In genomic region chr20:56358600-56359211, GRCh38 we compare ENCODE assay signal across 8 cellular contexts. TPM values are rescaled to one million over a fixed set of nuclear protein-coding genes. Genes with fewer than 3 reads are reported as not detected.
DNase-seq lines count a peak whose midpoint lies in the region; ATAC-seq, FAIRE-seq and TF ChIP-seq lines count a peak whose summit lies in the region.

Gene FAM210B (plus strand): TSS chr20:56358974. CDS start chr20:56359006, 32 bp downstream.

- DNase-seq in A549 (ENCODE audit: low read depth in 1 of 2, low spot score in 1 of 2) (peak; percentile 83 to 86), NCI-H2227 (lab: John Stamatoyannopoulos, UW; ENCODE audit: unreplicated experiment) (peak; percentile 95), cerebellar cortex (ENCODE audit: low spot score) (peak; percentile 89), islet precursor cell (peak; percentile 96)
- DNase-seq in activated CD4-positive, CD25-positive, alpha-beta regulatory T cell treated with anti-CD3 and anti-CD28 coated beads, Interleukin-2, amount 50 U/mL, for 72 hours, result peak; percentile 82
- DNase-seq in stimulated activated CD4-positive, alpha-beta T cell treated with anti-CD3 and anti-CD28 coated beads, Interleukin-12 subunit alpha, Interleukin-12 subunit beta, amount 100 ng/mL, for 4 hours, result peak; percentile 77

- ATAC-seq in A549, result peak; percentile 94 to 98
- ATAC-seq in GM18868 (IDR thresholded peaks at IDR 0.05; ENCODE audit: unreplicated experiment), result peak; percentile 97
- peak; percentile 96 for ATAC-seq in HG03108 (IDR thresholded peaks at IDR 0.05; ENCODE audit: unreplicated experiment)

- TF ChIP-seq CTCF in A549 (IDR thresholded peaks at IDR 0.05), result no peak

- no peak for FAIRE-seq in A549 (lab: Jason Lieb, UNC)

- peak within 1 kb of the TSS; percentile 80 for H3K4me3 ChIP-seq in A549

- TF ChIP-seq POLR2A in A549 (IDR thresholded peaks at IDR 0.05; ENCODE audit: low read length), result peak; percentile 65

- peak within 1 kb of the TSS; percentile 75 to 93 for H3K27ac ChIP-seq in A549

- no peaks in the 10 kb centered on the region for H3K4me1 ChIP-seq in A549

- peak within 1 kb of the TSS; percentile 72 for H3K4me2 ChIP-seq in A549

- CTCF ChIA-PET in A549 (lab: Yijun Ruan, JAX), result interaction anchor here (0.8 to 4.7 kb wide), 4 partner anchors 15 to 171 kb away, joined by 3 to 18 read pairs (median 4); no protein-coding TSS in a partner anchor

- TF ChIP-seq RAD21 in A549 (conservative IDR thresholded peaks at IDR 0.05 in 1 of 2, IDR thresholded peaks at IDR 0.05 in 1 of 2), result no peak

- WGBS in A549 (ENCODE audit: missing lambda C conversion rate), result 1% methylated on average over 5 of the region's 63 CpGs

- POLR2A ChIA-PET in A549 (lab: Yijun Ruan, JAX), result interaction anchor here (1.0 to 2.7 kb wide), 3 partner anchors 10 to 33 kb away, joined by 3 to 16 read pairs (median 5); partner anchors contain the start of genes AURKA and CSTF1

- no peaks in the 10 kb centered on the region for H3K9me3 ChIP-seq in A549

- no peak for TF ChIP-seq EP300 in A549 (IDR thresholded peaks at IDR 0.05)

TF ChIP-seq in A549, 52 proteins besides CTCF, POLR2A, EP300 and RAD21:
- TF ChIP-seq KDM5A (IDR thresholded peaks at IDR 0.05), result no peak
- TF ChIP-seq CHD2 (IDR thresholded peaks at IDR 0.05; ENCODE audit: low read length, partially characterized antibody), result no peak
- TF ChIP-seq ZFP36 (IDR thresholded peaks at IDR 0.05; ENCODE audit: borderline replicate concordance, partially characterized antibody), result no peak
- no peak for TF ChIP-seq PBX3 (IDR thresholded peaks at IDR 0.05)
- 0 out of 2 replicates have a peak, but pooled peaks have one; percentile 9 for TF ChIP-seq PHF8 (IDR thresholded peaks at IDR 0.05; ENCODE audit: borderline replicate concordance, low read depth)
- peak in 1 of 2 experiments; percentile 40; a peak in 1 of 5 replicates for TF ChIP-seq JUN (IDR thresholded peaks at IDR 0.05)
- TF ChIP-seq ATOH8 (CRISPR knock-in tag; IDR thresholded peaks at IDR 0.05; ENCODE audit: low read depth), result no peak

RNA-seq across cellular contexts. Expression of gene FAM210B, which starts in this region (rescaled TPM):
- polyA plus RNA-seq in A549 (2011; rRNA removed), result 12.9 and 13.1 TPM in 2 replicates
- polyA plus RNA-seq in A549 (2012; cell fraction: cytosol; rRNA removed), result 4.7 and 6.9 TPM in 2 replicates
- 2.4 and 3.0 TPM in 2 replicates for polyA plus RNA-seq in A549 (2012; cell fraction: nucleus; rRNA removed)
- 9.1 to 10.8 TPM (median 9.6 TPM) in 3 replicates for polyA plus RNA-seq in A549 (2017; fragmentation: RNase III; extraction: RNeasy Plus Mini Kit Qiagen cat#74134 plus additional on column Dnase treatment)
- polyA minus RNA-seq in A549 (2011; rRNA and poly(A)+ RNA removed), result 5.9 and 8.5 TPM in 2 replicates

Comparison
In these comparisons a context has a peak if more than half of its experiments do, and no peak if none do; other contexts are left out.
1. Peak in every context shown above with its lines: DNase-seq, ATAC-seq, H3K4me3 ChIP-seq and H3K27ac ChIP-seq.